Comparison of ENCODE assay signal across 8 cellular contexts in the genomic region with DNA sequence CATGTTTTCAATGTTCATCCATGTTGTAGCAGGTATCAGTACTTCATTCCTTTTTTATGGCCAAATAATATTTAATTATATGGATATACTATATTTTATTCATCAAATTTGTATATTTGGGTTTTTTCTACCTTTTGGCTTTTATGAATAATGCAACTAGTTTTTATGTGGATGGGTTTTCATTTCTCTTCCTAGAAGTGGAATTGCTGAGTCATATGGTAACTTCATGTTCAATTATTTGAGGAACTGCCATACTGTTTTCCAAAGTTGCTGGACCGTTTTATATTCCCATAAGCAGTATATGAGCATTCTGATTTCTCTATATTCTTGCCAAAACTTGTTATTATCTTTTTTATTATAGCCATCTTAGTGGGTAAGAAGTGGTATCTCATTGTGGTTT.
"Had no signal": no experiment of that assay in that cellular context is flagged by ENCODE, and none has a peak within 500 bp of the region (broad histone marks: within the 10 kb centered on the region; RNA-seq: fewer than 3 reads in every experiment).

No MANE protein-coding gene starts in this region.

- H3K27ac ChIP-seq: HL-60, KMS-11 had no signal

- ATAC-seq: GM23338 had no signal

- H3K4me2 ChIP-seq: GM23338, KMS-11 had no signal

- DNase-seq: H9, HCEC 1CT, Kasumi-1 had no signal

- H3K4me3 ChIP-seq: GM23338 had no signal

- H2AFZ ChIP-seq: GM23338 had no signal

- H3K9ac ChIP-seq: KMS-11 had no signal

- FAIRE-seq: H1, H54 had no signal
